ENCODE assay signal across 32 cellular contexts in genomic region chrX:114903618-114904017, GRCh38.
"Had no signal": no experiment of that assay in that cellular context is flagged by ENCODE, and none has a peak within 500 bp of the region (broad histone marks: within the 10 kb centered on the region; RNA-seq: fewer than 3 reads in every experiment).

No MANE protein-coding gene starts in this region.

- H3K27ac Mint-ChIP-seq: activated CD4-positive, alpha-beta memory T cell treated with anti-CD3 and anti-CD28 coated beads for 36 hours; activated CD4-positive, alpha-beta T cell treated with anti-CD3 and anti-CD28 coated beads for 36 hours; activated CD4-positive, alpha-beta T cell treated with anti-CD3 and anti-CD28 coated beads, Interleukin-2, amount 10 ng/mL, durations not matched to agents 24 days and 14 days; activated CD8-positive, alpha-beta memory T cell treated with anti-CD3 and anti-CD28 coated beads, Interleukin-2, amount 10 ng/mL, durations not matched to agents 7 days and 5 days; activated CD8-positive, alpha-beta T cell treated with anti-CD3 and anti-CD28 coated beads, Interleukin-2, amount 10 ng/mL, durations not matched to agents 7 days and 5 days; activated naive CD4-positive, alpha-beta T cell treated with anti-CD3 and anti-CD28 coated beads for 36 hours; activated naive CD4-positive, alpha-beta T cell treated with anti-CD3 and anti-CD28 coated beads, Interleukin-2, amount 50 U/mL, for 24 hours; activated naive CD8-positive, alpha-beta T cell treated with anti-CD3 and anti-CD28 coated beads for 36 hours; activated naive CD8-positive, alpha-beta T cell treated with anti-CD3 and anti-CD28 coated beads, Interleukin-2, amount 50 U/mL, for 24 hours; activated T-helper 1 cell treated with anti-CD3 and anti-CD28 coated beads, Interleukin-12 subunit alpha, Interleukin-12 subunit beta, Interleukin-2, Interleukin-4 antibody, amounts not matched to agents 30 ng/mL and 10 ng/mL and 1 ng/mL, durations not matched to agents 14 hours and 24 hours and 36 hours; activated T-helper 2 cell treated with anti-CD3 and anti-CD28 coated beads, Interferon-gamma antibody, Interleukin-2, Interleukin-4, amounts not matched to agents 10 μg/mL and 5 μg/mL and 100 μg/mL, durations not matched to agents 14 hours and 24 hours and 36 hours; effector memory CD8-positive, alpha-beta T cell had no signal

- H3K4me3 Mint-ChIP-seq: activated CD4-positive, alpha-beta memory T cell treated with anti-CD3 and anti-CD28 coated beads for 36 hours; activated CD4-positive, alpha-beta T cell treated with anti-CD3 and anti-CD28 coated beads for 36 hours; activated CD4-positive, alpha-beta T cell treated with anti-CD3 and anti-CD28 coated beads, Interleukin-2, amount 10 ng/mL, durations not matched to agents 24 days and 14 days; activated CD8-positive, alpha-beta memory T cell treated with anti-CD3 and anti-CD28 coated beads, Interleukin-2, amount 10 ng/mL, durations not matched to agents 7 days and 5 days; activated CD8-positive, alpha-beta T cell treated with anti-CD3 and anti-CD28 coated beads, Interleukin-2, amount 10 ng/mL, durations not matched to agents 7 days and 5 days; activated naive CD4-positive, alpha-beta T cell treated with anti-CD3 and anti-CD28 coated beads for 36 hours; activated naive CD4-positive, alpha-beta T cell treated with anti-CD3 and anti-CD28 coated beads, Interleukin-2, amount 50 U/mL, for 24 hours; activated naive CD8-positive, alpha-beta T cell treated with anti-CD3 and anti-CD28 coated beads for 36 hours; activated naive CD8-positive, alpha-beta T cell treated with anti-CD3 and anti-CD28 coated beads, Interleukin-2, amount 50 U/mL, for 24 hours; activated T-helper 1 cell treated with anti-CD3 and anti-CD28 coated beads, Interleukin-12 subunit alpha, Interleukin-12 subunit beta, Interleukin-2, Interleukin-4 antibody, amounts not matched to agents 30 ng/mL and 10 ng/mL and 1 ng/mL, durations not matched to agents 14 hours and 24 hours and 36 hours; effector memory CD8-positive, alpha-beta T cell had no signal

- H3K9me3 Mint-ChIP-seq: activated CD4-positive, alpha-beta T cell treated with anti-CD3 and anti-CD28 coated beads, Interleukin-2, amount 10 ng/mL, durations not matched to agents 24 days and 14 days; activated naive CD4-positive, alpha-beta T cell treated with anti-CD3 and anti-CD28 coated beads, Interleukin-2, amount 50 U/mL, for 24 hours; activated naive CD8-positive, alpha-beta T cell treated with anti-CD3 and anti-CD28 coated beads for 36 hours; activated naive CD8-positive, alpha-beta T cell treated with anti-CD3 and anti-CD28 coated beads, Interleukin-2, amount 50 U/mL, for 24 hours had no signal

- H3K9me3 ChIP-seq: adrenal gland, body of pancreas had no signal

- H3K4me3 ChIP-seq: adrenal gland, body of pancreas, heart left ventricle had no signal

- H3K36me3 ChIP-seq: adrenal gland, heart left ventricle had no signal

- FAIRE-seq: endometrium, endothelial cell of umbilical vein, frontal cortex had no signal

- H3K27ac ChIP-seq: adrenal gland, body of pancreas, heart left ventricle had no signal

- H3K27me3 ChIP-seq: body of pancreas had no signal

- H3K27me3 Mint-ChIP-seq: activated CD4-positive, alpha-beta memory T cell treated with anti-CD3 and anti-CD28 coated beads for 36 hours; activated CD4-positive, alpha-beta T cell treated with anti-CD3 and anti-CD28 coated beads for 36 hours; activated CD4-positive, alpha-beta T cell treated with anti-CD3 and anti-CD28 coated beads, Interleukin-2, amount 10 ng/mL, durations not matched to agents 24 days and 14 days; activated CD8-positive, alpha-beta memory T cell treated with anti-CD3 and anti-CD28 coated beads, Interleukin-2, amount 10 ng/mL, durations not matched to agents 7 days and 5 days; activated naive CD4-positive, alpha-beta T cell treated with anti-CD3 and anti-CD28 coated beads, Interleukin-2, amount 50 U/mL, for 24 hours; activated naive CD8-positive, alpha-beta T cell treated with anti-CD3 and anti-CD28 coated beads for 36 hours; activated naive CD8-positive, alpha-beta T cell treated with anti-CD3 and anti-CD28 coated beads, Interleukin-2, amount 50 U/mL, for 24 hours; effector memory CD8-positive, alpha-beta T cell had no signal

- DNase-seq: activated CD4-positive, alpha-beta memory T cell treated with anti-CD3 and anti-CD28 coated beads for 36 hours; activated CD4-positive, alpha-beta T cell treated with anti-CD3 and anti-CD28 coated beads for 36 hours; activated CD4-positive, alpha-beta T cell treated with anti-CD3 and anti-CD28 coated beads, Interleukin-2, amount 10 ng/mL, durations not matched to agents 24 days and 14 days; activated CD4-positive, CD25-positive, alpha-beta regulatory T cell; activated CD4-positive, CD25-positive, alpha-beta regulatory T cell treated with anti-CD3 and anti-CD28 coated beads, Interleukin-2, amount 50 U/mL, for 72 hours; activated CD8-positive, alpha-beta memory T cell treated with anti-CD3 and anti-CD28 coated beads, Interleukin-2, amount 10 ng/mL, durations not matched to agents 7 days and 5 days; activated CD8-positive, alpha-beta memory T cell treated with anti-CD3 and anti-CD28 coated beads, Interleukin-2, amount 50 U/mL, for 4 hours; activated CD8-positive, alpha-beta T cell treated with anti-CD3 and anti-CD28 coated beads, Interleukin-2, amount 10 ng/mL, durations not matched to agents 7 days and 5 days; activated effector memory CD4-positive, alpha-beta T cell treated with anti-CD3 and anti-CD28 coated beads, Interleukin-2, amount 50 U/mL, for 16 hours; activated naive CD4-positive, alpha-beta T cell treated with anti-CD3 and anti-CD28 coated beads for 36 hours; activated naive CD8-positive, alpha-beta T cell treated with anti-CD3 and anti-CD28 coated beads for 36 hours; activated naive CD8-positive, alpha-beta T cell treated with anti-CD3 and anti-CD28 coated beads, Interleukin-2, amount 50 U/mL, for 24 hours; activated T-cell treated with anti-CD3 and anti-CD28 coated beads, Interleukin-2, amount 50 U/mL, for 1 hour; activated T-cell treated with anti-CD3 and anti-CD28 coated beads, Interleukin-2, amount 50 U/mL, for 48 hours; adrenal gland; amygdala; aorta; body of pancreas; caudate nucleus; cortex of kidney; dermis blood vessel endothelial cell; effector CD4-positive, alpha-beta T cell; effector memory CD8-positive, alpha-beta T cell; glutamatergic neuron; heart left ventricle; T-helper 2 cell had no signal

- H3K4me1 ChIP-seq: adrenal gland, body of pancreas, heart left ventricle had no signal

- H3K4me1 Mint-ChIP-seq: activated CD4-positive, alpha-beta T cell treated with anti-CD3 and anti-CD28 coated beads for 36 hours; activated CD4-positive, alpha-beta T cell treated with anti-CD3 and anti-CD28 coated beads, Interleukin-2, amount 10 ng/mL, durations not matched to agents 24 days and 14 days; activated CD8-positive, alpha-beta memory T cell treated with anti-CD3 and anti-CD28 coated beads, Interleukin-2, amount 10 ng/mL, durations not matched to agents 7 days and 5 days; activated naive CD4-positive, alpha-beta T cell treated with anti-CD3 and anti-CD28 coated beads, Interleukin-2, amount 50 U/mL, for 24 hours; activated naive CD8-positive, alpha-beta T cell treated with anti-CD3 and anti-CD28 coated beads for 36 hours; activated naive CD8-positive, alpha-beta T cell treated with anti-CD3 and anti-CD28 coated beads, Interleukin-2, amount 50 U/mL, for 24 hours had no signal

- H3K36me3 Mint-ChIP-seq: activated CD4-positive, alpha-beta memory T cell treated with anti-CD3 and anti-CD28 coated beads for 36 hours; activated CD8-positive, alpha-beta memory T cell treated with anti-CD3 and anti-CD28 coated beads, Interleukin-2, amount 10 ng/mL, durations not matched to agents 7 days and 5 days; activated naive CD4-positive, alpha-beta T cell treated with anti-CD3 and anti-CD28 coated beads, Interleukin-2, amount 50 U/mL, for 24 hours; activated naive CD8-positive, alpha-beta T cell treated with anti-CD3 and anti-CD28 coated beads for 36 hours had no signal
